9 cellular contexts compared by ENCODE assay signal in genomic region chr2:68126561-68126960, GRCh38.
"Had no signal": no experiment of that assay in that cellular context is flagged by ENCODE, and none has a peak within 500 bp of the region (broad histone marks: within the 10 kb centered on the region; RNA-seq: fewer than 3 reads in every experiment).

No MANE protein-coding gene starts in this region.

- H3K4me3 ChIP-seq: HAP-1 had no signal

- H3K4me1 ChIP-seq: HAP-1 had no signal

- H3K36me3 Mint-ChIP-seq: IgD-negative memory B cell had no signal

- FAIRE-seq: HepG2 had no signal

- ATAC-seq: HCT116, HepG2 had no signal

- H3K27ac ChIP-seq: HL-60 had no signal

- H3K36me3 ChIP-seq: HAP-1 had no signal

- H3K9me3 ChIP-seq: HAP-1 had no signal

- H3K9me3 Mint-ChIP-seq: IgD-negative memory B cell had no signal

- DNase-seq: GOT3, H7, Kasumi-1, KG1 had no signal
